Comparison of ENCODE assay signal across 40 cellular contexts in the genomic region with DNA sequence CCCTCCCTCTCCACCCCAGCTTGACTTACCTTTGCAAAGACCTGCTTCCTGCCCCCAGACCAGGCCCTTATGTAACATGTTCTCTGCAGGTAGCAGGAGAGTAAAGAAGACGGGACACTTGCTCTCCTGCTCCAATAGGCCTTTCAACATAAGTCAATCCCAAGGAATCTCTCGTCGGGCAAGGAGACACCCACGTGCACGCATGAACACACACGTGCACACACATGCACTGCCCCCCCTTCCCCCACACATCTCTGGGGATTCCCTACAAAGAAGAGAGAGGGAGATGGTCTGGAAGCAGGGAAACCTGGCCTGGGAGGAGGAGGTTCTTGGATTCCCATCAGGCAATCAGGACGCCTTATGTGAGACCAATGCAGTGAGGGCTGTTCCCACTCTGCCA. TPM values are rescaled to one million over a fixed set of nuclear protein-coding genes. Genes with fewer than 3 reads are reported as not detected.
"Had no signal": no experiment of that assay in that cellular context is flagged by ENCODE, and none has a peak within 500 bp of the region (broad histone marks: within the 10 kb centered on the region; RNA-seq: fewer than 3 reads in every experiment).

No MANE protein-coding gene starts in this region.

- H3K27ac Mint-ChIP-seq: activated B cell treated with CpG ODN at 0.5 μM for 24 hours; activated CD4-positive, alpha-beta memory T cell treated with anti-CD3 and anti-CD28 coated beads for 36 hours; activated CD4-positive, alpha-beta T cell treated with anti-CD3 and anti-CD28 coated beads, Interleukin-2, amount 10 ng/mL, durations not matched to agents 24 days and 14 days; activated CD8-positive, alpha-beta T cell treated with anti-CD3 and anti-CD28 coated beads for 36 hours; activated naive CD4-positive, alpha-beta T cell treated with anti-CD3 and anti-CD28 coated beads, Interleukin-2, amount 10 ng/mL, durations not matched to agents 7 days and 5 days; activated naive CD4-positive, alpha-beta T cell treated with anti-CD3 and anti-CD28 coated beads, Interleukin-2, amount 50 U/mL, for 24 hours; activated naive CD8-positive, alpha-beta T cell; activated naive CD8-positive, alpha-beta T cell treated with anti-CD3 and anti-CD28 coated beads, Interleukin-2, amount 10 ng/mL, durations not matched to agents 7 days and 5 days; activated naive CD8-positive, alpha-beta T cell treated with anti-CD3 and anti-CD28 coated beads, Interleukin-2, amount 50 U/mL, for 24 hours; activated T-cell treated with anti-CD3 and anti-CD28 coated beads, Interleukin-2, amount 50 U/mL, for 72 hours; activated T-helper 1 cell treated with anti-CD3 and anti-CD28 coated beads, Interleukin-12 subunit alpha, Interleukin-12 subunit beta, Interleukin-2, Interleukin-4 antibody, amounts not matched to agents 30 ng/mL and 10 ng/mL and 1 ng/mL, durations not matched to agents 14 hours and 24 hours and 36 hours; activated T-helper 17 cell treated with anti-CD3 and anti-CD28 coated beads, Interleukin-2, amount 50 U/mL, for 72 hours; brain; T-helper 1 cell treated with Interleukin-12 subunit alpha and Interleukin-12 subunit beta and Interleukin-4 antibody, amounts not matched to agents 30 μg/mL and 1 μg/mL, for 36 hours; T-helper 2 cell treated with Interferon-gamma antibody and Interleukin-4, amounts not matched to agents 5 μg/mL and 100 μg/mL, for 36 hours had no signal

- H3K27me3 Mint-ChIP-seq: brain had no signal

- H3K4me3 Mint-ChIP-seq: activated B cell treated with CpG ODN at 0.5 μM for 24 hours; activated CD4-positive, alpha-beta memory T cell treated with anti-CD3 and anti-CD28 coated beads for 36 hours; activated CD4-positive, alpha-beta T cell treated with anti-CD3 and anti-CD28 coated beads, Interleukin-2, amount 10 ng/mL, durations not matched to agents 24 days and 14 days; activated CD8-positive, alpha-beta T cell treated with anti-CD3 and anti-CD28 coated beads for 36 hours; activated naive CD4-positive, alpha-beta T cell treated with anti-CD3 and anti-CD28 coated beads, Interleukin-2, amount 10 ng/mL, durations not matched to agents 7 days and 5 days; activated naive CD4-positive, alpha-beta T cell treated with anti-CD3 and anti-CD28 coated beads, Interleukin-2, amount 50 U/mL, for 24 hours; activated naive CD8-positive, alpha-beta T cell; activated naive CD8-positive, alpha-beta T cell treated with anti-CD3 and anti-CD28 coated beads, Interleukin-2, amount 10 ng/mL, durations not matched to agents 7 days and 5 days; activated naive CD8-positive, alpha-beta T cell treated with anti-CD3 and anti-CD28 coated beads, Interleukin-2, amount 50 U/mL, for 24 hours; activated T-cell treated with anti-CD3 and anti-CD28 coated beads, Interleukin-2, amount 50 U/mL, for 4 hours; activated T-cell treated with anti-CD3 and anti-CD28 coated beads, Interleukin-2, amount 50 U/mL, for 72 hours; activated T-helper 1 cell treated with anti-CD3 and anti-CD28 coated beads, Interleukin-12 subunit alpha, Interleukin-12 subunit beta, Interleukin-2, Interleukin-4 antibody, amounts not matched to agents 30 ng/mL and 10 ng/mL and 1 ng/mL, durations not matched to agents 14 hours and 24 hours and 36 hours; activated T-helper 17 cell treated with anti-CD3 and anti-CD28 coated beads, Interleukin-2, amount 50 U/mL, for 72 hours; brain; central memory CD8-positive, alpha-beta T cell; T-helper 1 cell treated with Interleukin-12 subunit alpha and Interleukin-12 subunit beta and Interleukin-4 antibody, amounts not matched to agents 30 μg/mL and 1 μg/mL, for 36 hours; T-helper 2 cell treated with Interferon-gamma antibody and Interleukin-4, amounts not matched to agents 5 μg/mL and 100 μg/mL, for 36 hours had no signal

- H3K4me3 ChIP-seq: ascending aorta, cardiac muscle cell had no signal

- H3K36me3 ChIP-seq: ascending aorta, cardiac muscle cell had no signal

- H3K27me3 ChIP-seq: ascending aorta, cardiac muscle cell had no signal

- H3K4me1 Mint-ChIP-seq: activated B cell treated with CpG ODN at 0.5 μM for 24 hours; activated naive CD4-positive, alpha-beta T cell treated with anti-CD3 and anti-CD28 coated beads, Interleukin-2, amount 10 ng/mL, durations not matched to agents 7 days and 5 days; activated naive CD4-positive, alpha-beta T cell treated with anti-CD3 and anti-CD28 coated beads, Interleukin-2, amount 50 U/mL, for 24 hours; activated naive CD8-positive, alpha-beta T cell treated with anti-CD3 and anti-CD28 coated beads, Interleukin-2, amount 10 ng/mL, durations not matched to agents 7 days and 5 days; activated naive CD8-positive, alpha-beta T cell treated with anti-CD3 and anti-CD28 coated beads, Interleukin-2, amount 50 U/mL, for 24 hours; activated T-helper 17 cell treated with anti-CD3 and anti-CD28 coated beads, Interleukin-2, amount 50 U/mL, for 72 hours; central memory CD8-positive, alpha-beta T cell had no signal

- FAIRE-seq: bronchial epithelial cell, TTC549 had no signal

- H3K9me3 Mint-ChIP-seq: activated B cell treated with CpG ODN at 0.5 μM for 24 hours; activated CD4-positive, alpha-beta memory T cell treated with anti-CD3 and anti-CD28 coated beads for 36 hours; activated CD4-positive, alpha-beta T cell treated with anti-CD3 and anti-CD28 coated beads, Interleukin-2, amount 10 ng/mL, durations not matched to agents 24 days and 14 days; activated CD8-positive, alpha-beta T cell treated with anti-CD3 and anti-CD28 coated beads for 36 hours; activated naive CD4-positive, alpha-beta T cell treated with anti-CD3 and anti-CD28 coated beads, Interleukin-2, amount 10 ng/mL, durations not matched to agents 7 days and 5 days; activated naive CD4-positive, alpha-beta T cell treated with anti-CD3 and anti-CD28 coated beads, Interleukin-2, amount 50 U/mL, for 24 hours; activated naive CD8-positive, alpha-beta T cell treated with anti-CD3 and anti-CD28 coated beads, Interleukin-2, amount 10 ng/mL, durations not matched to agents 7 days and 5 days; activated naive CD8-positive, alpha-beta T cell treated with anti-CD3 and anti-CD28 coated beads, Interleukin-2, amount 50 U/mL, for 24 hours; activated T-cell treated with anti-CD3 and anti-CD28 coated beads, Interleukin-2, amount 50 U/mL, for 4 hours; activated T-cell treated with anti-CD3 and anti-CD28 coated beads, Interleukin-2, amount 50 U/mL, for 72 hours; activated T-helper 1 cell treated with anti-CD3 and anti-CD28 coated beads, Interleukin-12 subunit alpha, Interleukin-12 subunit beta, Interleukin-2, Interleukin-4 antibody, amounts not matched to agents 30 ng/mL and 10 ng/mL and 1 ng/mL, durations not matched to agents 14 hours and 24 hours and 36 hours; activated T-helper 17 cell treated with anti-CD3 and anti-CD28 coated beads, Interleukin-2, amount 50 U/mL, for 72 hours; central memory CD8-positive, alpha-beta T cell; T-helper 1 cell treated with Interleukin-12 subunit alpha and Interleukin-12 subunit beta and Interleukin-4 antibody, amounts not matched to agents 30 μg/mL and 1 μg/mL, for 36 hours; T-helper 2 cell treated with Interferon-gamma antibody and Interleukin-4, amounts not matched to agents 5 μg/mL and 100 μg/mL, for 36 hours had no signal

- H3K36me3 Mint-ChIP-seq: activated CD4-positive, alpha-beta memory T cell treated with anti-CD3 and anti-CD28 coated beads for 36 hours; activated naive CD4-positive, alpha-beta T cell treated with anti-CD3 and anti-CD28 coated beads, Interleukin-2, amount 10 ng/mL, durations not matched to agents 7 days and 5 days; activated naive CD4-positive, alpha-beta T cell treated with anti-CD3 and anti-CD28 coated beads, Interleukin-2, amount 50 U/mL, for 24 hours; activated naive CD8-positive, alpha-beta T cell; activated naive CD8-positive, alpha-beta T cell treated with anti-CD3 and anti-CD28 coated beads, Interleukin-2, amount 10 ng/mL, durations not matched to agents 7 days and 5 days; brain had no signal

- H3K9me3 ChIP-seq: ascending aorta had no signal

- DNase-seq: activated B cell treated with CpG ODN at 0.5 μM for 24 hours; activated CD4-positive, alpha-beta memory T cell treated with anti-CD3 and anti-CD28 coated beads for 36 hours; activated CD4-positive, alpha-beta T cell treated with anti-CD3 and anti-CD28 coated beads for 4 hours; activated CD4-positive, alpha-beta T cell treated with anti-CD3 and anti-CD28 coated beads, Interleukin-2, amount 10 ng/mL, durations not matched to agents 24 days and 14 days; activated CD4-positive, alpha-beta T cell treated with anti-CD3 and anti-CD28 coated beads, Interleukin-2, amount 50 U/mL, for 1 hour; activated CD4-positive, alpha-beta T cell treated with anti-CD3 and anti-CD28 coated beads, Interleukin-2, amount 50 U/mL, for 4 hours; activated CD4-positive, CD25-positive, alpha-beta regulatory T cell treated with anti-CD3 and anti-CD28 coated beads, Interleukin-2, amount 50 U/mL, for 72 hours; activated CD8-positive, alpha-beta memory T cell treated with anti-CD3 and anti-CD28 coated beads, Interleukin-2, amount 50 U/mL, for 4 hours; activated CD8-positive, alpha-beta T cell treated with anti-CD3 and anti-CD28 coated beads for 36 hours; activated gamma-delta T cell; activated naive CD4-positive, alpha-beta T cell treated with anti-CD3 and anti-CD28 coated beads, Interleukin-2, amount 10 ng/mL, durations not matched to agents 7 days and 5 days; activated naive CD4-positive, alpha-beta T cell treated with Interleukin-2 at 50 U/mL for 16 hours; activated naive CD8-positive, alpha-beta T cell treated with anti-CD3 and anti-CD28 coated beads, Interleukin-2, amount 10 ng/mL, durations not matched to agents 7 days and 5 days; activated naive CD8-positive, alpha-beta T cell treated with anti-CD3 and anti-CD28 coated beads, Interleukin-2, amount 50 U/mL, for 24 hours; activated T-cell treated with anti-CD3 and anti-CD28 coated beads for 4 hours; activated T-cell treated with anti-CD3 and anti-CD28 coated beads, Interleukin-2, amount 50 U/mL, for 1 hour; activated T-cell treated with anti-CD3 and anti-CD28 coated beads, Interleukin-2, amount 50 U/mL, for 4 hours; activated T-cell treated with anti-CD3 and anti-CD28 coated beads, Interleukin-2, amount 50 U/mL, for 72 hours; amygdala; anterior cingulate cortex; caudate nucleus; cerebellar nuclear complex; T-helper 1 cell; T-helper 2 cell; T-helper 9 cell had no signal

- H3K4me1 ChIP-seq: ascending aorta had no signal

- H3K27ac ChIP-seq: ascending aorta, cardiac muscle cell, VCaP had no signal

- ATAC-seq: activated CD8-positive, alpha-beta T cell treated with anti-CD3 and anti-CD28 coated beads for 36 hours; activated naive CD8-positive, alpha-beta T cell treated with anti-CD3 and anti-CD28 coated beads, Interleukin-2, amount 50 U/mL, for 24 hours; activated T-cell treated with anti-CD3 and anti-CD28 coated beads, Interleukin-2, amount 50 U/mL, for 4 hours; activated T-cell treated with anti-CD3 and anti-CD28 coated beads, Interleukin-2, amount 50 U/mL, for 72 hours; activated T-helper 17 cell treated with anti-CD3 and anti-CD28 coated beads, Interleukin-2, amount 50 U/mL, for 72 hours had no signal

RNA-seq across cellular contexts. Expression of gene ABCC12, which starts 41.4 kb away (rescaled TPM):
- total RNA-seq: activated B cell treated with CpG ODN at 0.5 μM for 24 hours; activated CD4-positive, alpha-beta memory T cell treated with anti-CD3 and anti-CD28 coated beads for 36 hours; activated CD4-positive, alpha-beta T cell treated with anti-CD3 and anti-CD28 coated beads, Interleukin-2, amount 10 ng/mL, durations not matched to agents 24 days and 14 days; activated CD8-positive, alpha-beta memory T cell treated with anti-CD3 and anti-CD28 coated beads for 36 hours; activated CD8-positive, alpha-beta T cell treated with anti-CD3 and anti-CD28 coated beads for 36 hours; activated naive CD8-positive, alpha-beta T cell treated with anti-CD3 and anti-CD28 coated beads, Interleukin-2, amount 10 ng/mL, durations not matched to agents 7 days and 5 days; activated T-cell treated with anti-CD3 and anti-CD28 coated beads, Interleukin-2, amount 50 U/mL, for 4 hours; activated T-cell treated with anti-CD3 and anti-CD28 coated beads, Interleukin-2, amount 50 U/mL, for 72 hours; activated T-helper 1 cell treated with anti-CD3 and anti-CD28 coated beads, Interleukin-12 subunit alpha, Interleukin-12 subunit beta, Interleukin-2, Interleukin-4 antibody, amounts not matched to agents 30 ng/mL and 10 ng/mL and 1 ng/mL, durations not matched to agents 14 hours and 24 hours and 36 hours; activated T-helper 17 cell treated with anti-CD3 and anti-CD28 coated beads, Interleukin-2, amount 50 U/mL, for 72 hours; ascending aorta; bronchial epithelial cell; cardiac muscle cell had no signal
- polyA plus RNA-seq: adipose tissue, cardiac muscle cell had no signal
